In genomic region chr12:60935981-60936761, GRCh38 we compare ENCODE assay signal across 1 cellular context.
TF ChIP-seq lines count a peak whose summit lies in the region.

No MANE protein-coding gene starts in this region.

TF ChIP-seq in WTC11, 78 proteins besides CTCF, POLR2A, EP300 and RAD21 (continued from another document):
- TF ChIP-seq ZNF425 (CRISPR knock-in tag; conservative IDR thresholded peaks at IDR 0.05) (no peak), ATF2 (CRISPR knock-in tag; IDR thresholded peaks at IDR 0.05; ENCODE audit: borderline replicate concordance, low read depth) (no peak), GABPB1 (CRISPR knock-in tag; IDR thresholded peaks at IDR 0.05) (no peak), ZNF232 (CRISPR knock-in tag; IDR thresholded peaks at IDR 0.05) (no peak), FOXP1 (CRISPR knock-in tag; IDR thresholded peaks at IDR 0.05; ENCODE audit: borderline replicate concordance) (no peak), USF2 (CRISPR knock-in tag; IDR thresholded peaks at IDR 0.05) (no peak), IRF2 (CRISPR knock-in tag; IDR thresholded peaks at IDR 0.05; ENCODE audit: borderline replicate concordance, low read depth) (no peak)
- TF ChIP-seq, protein P1, sequence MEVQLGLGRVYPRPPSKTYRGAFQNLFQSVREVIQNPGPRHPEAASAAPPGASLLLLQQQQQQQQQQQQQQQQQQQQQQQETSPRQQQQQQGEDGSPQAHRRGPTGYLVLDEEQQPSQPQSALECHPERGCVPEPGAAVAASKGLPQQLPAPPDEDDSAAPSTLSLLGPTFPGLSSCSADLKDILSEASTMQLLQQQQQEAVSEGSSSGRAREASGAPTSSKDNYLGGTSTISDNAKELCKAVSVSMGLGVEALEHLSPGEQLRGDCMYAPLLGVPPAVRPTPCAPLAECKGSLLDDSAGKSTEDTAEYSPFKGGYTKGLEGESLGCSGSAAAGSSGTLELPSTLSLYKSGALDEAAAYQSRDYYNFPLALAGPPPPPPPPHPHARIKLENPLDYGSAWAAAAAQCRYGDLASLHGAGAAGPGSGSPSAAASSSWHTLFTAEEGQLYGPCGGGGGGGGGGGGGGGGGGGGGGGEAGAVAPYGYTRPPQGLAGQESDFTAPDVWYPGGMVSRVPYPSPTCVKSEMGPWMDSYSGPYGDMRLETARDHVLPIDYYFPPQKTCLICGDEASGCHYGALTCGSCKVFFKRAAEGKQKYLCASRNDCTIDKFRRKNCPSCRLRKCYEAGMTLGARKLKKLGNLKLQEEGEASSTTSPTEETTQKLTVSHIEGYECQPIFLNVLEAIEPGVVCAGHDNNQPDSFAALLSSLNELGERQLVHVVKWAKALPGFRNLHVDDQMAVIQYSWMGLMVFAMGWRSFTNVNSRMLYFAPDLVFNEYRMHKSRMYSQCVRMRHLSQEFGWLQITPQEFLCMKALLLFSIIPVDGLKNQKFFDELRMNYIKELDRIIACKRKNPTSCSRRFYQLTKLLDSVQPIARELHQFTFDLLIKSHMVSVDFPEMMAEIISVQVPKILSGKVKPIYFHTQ (CRISPR knock-in tag; IDR thresholded peaks at IDR 0.05), result no peak
